ENCODE assay signal across 1 cellular context in the genomic region with DNA sequence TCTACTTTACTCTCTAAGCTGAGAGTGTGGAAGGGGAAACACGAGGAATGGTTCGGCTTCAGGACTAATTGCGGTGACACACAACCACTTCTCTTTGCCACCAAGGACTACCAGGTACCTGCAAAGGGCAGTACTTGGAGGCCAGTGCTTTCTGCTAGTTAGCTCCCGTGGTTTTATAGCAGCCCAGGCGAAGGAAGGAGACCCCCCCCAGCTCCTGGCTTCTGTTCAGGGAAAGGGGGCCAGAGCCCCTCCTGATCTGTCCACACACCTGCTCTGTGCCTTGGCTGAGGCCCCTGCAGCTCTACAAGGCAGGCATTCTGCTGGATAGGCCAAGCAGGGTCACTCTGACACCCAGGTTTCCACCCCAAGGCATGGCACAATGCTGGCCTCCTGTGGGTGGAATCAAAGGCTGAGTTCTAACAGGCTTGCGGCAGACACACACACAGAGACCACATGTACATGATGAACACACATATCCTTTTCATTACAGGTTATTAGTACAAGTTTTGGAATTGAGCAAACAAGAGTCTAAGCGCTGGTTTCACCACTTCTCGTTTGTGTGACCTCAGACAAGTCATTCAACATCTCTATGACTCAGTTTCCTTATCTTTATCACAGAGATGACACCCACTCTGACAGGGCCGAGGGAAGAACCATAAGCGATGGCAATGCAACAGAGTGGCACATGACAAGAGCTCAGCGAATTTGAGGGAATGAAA.
TF ChIP-seq lines count a peak whose summit lies in the region.

No MANE protein-coding gene starts in this region.

TF ChIP-seq in K562, 482 proteins besides CTCF, POLR2A, EP300 and RAD21 (continued from another document and continues in another):
- TF ChIP-seq, protein P1, sequence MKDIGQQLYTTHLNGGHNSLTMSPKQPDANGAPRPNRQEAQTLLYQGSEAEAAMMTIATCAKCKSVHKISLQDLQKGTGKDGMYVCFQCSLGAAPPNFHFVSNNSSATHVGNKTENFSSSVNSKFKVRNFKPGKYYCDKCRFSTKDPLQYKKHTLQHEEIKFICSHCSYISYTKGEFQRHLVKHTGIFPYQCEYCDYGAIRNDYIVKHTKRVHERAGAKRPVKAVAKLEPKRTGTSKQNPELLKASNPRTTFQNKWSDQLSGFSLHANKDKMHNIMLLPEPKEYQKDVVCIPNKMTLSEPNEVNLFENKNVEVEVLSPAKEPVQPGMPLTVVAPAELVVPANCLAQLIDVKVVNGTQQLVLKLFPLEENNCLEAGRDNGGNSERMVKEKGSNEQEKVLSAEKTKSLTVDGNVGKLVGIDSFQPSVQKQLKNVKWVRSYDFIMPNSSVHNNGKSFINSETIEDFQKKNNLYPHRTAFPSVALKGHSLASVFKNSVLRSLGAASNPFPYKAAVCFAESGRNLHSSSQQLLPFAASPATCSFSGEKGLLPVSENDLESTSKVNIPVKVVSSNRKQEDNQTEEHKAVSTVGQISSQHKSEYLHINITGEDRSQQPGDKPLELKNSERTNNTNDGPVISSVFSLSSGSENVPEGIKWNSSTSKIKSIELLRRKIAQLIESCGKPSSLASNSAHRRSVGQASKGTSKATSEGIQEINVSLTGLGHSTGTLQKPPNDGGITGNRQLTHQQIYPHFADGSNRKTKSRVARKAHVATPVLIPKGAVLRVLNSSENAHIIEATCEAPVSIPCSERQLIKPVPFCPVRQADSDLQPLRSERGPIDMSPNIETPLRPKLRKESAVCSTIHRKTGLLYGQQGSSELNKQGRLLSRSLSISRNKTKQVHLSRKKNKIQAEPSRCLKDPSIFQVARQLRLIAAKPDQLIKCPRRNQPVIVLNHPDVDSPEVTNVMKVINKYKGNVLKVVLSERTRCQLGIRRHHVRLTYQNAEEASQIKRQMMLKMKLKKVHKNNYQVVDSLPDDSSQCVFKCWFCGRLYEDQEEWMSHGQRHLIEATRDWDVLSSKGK (CRISPR knock-in tag; IDR thresholded peaks at IDR 0.05) = no peak
- TF ChIP-seq MCM7 (IDR thresholded peaks at IDR 0.05) = no peak
- TF ChIP-seq, protein P2, sequence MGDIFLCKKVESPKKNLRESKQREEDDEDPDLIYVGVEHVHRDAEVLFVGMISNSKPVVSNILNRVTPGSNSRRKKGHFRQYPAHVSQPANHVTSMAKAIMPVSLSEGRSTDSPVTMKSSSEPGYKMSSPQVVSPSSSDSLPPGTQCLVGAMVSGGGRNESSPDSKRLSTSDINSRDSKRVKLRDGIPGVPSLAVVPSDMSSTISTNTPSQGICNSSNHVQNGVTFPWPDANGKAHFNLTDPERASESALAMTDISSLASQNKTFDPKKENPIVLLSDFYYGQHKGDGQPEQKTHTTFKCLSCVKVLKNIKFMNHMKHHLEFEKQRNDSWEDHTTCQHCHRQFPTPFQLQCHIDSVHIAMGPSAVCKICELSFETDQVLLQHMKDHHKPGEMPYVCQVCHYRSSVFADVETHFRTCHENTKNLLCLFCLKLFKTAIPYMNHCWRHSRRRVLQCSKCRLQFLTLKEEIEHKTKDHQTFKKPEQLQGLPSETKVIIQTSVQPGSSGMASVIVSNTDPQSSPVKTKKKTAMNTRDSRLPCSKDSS (IDR thresholded peaks at IDR 0.05; ENCODE audit: low read depth, partially characterized antibody) = no peak
- 0 out of 2 replicates have a peak, but pooled peaks have one; percentile 42 for TF ChIP-seq HMG20A (CRISPR knock-in tag; conservative IDR thresholded peaks at IDR 0.05)
- TF ChIP-seq BRCA1 (IDR thresholded peaks at IDR 0.05) = no peak
- TF ChIP-seq BRCA1 (CRISPR knock-in tag; IDR thresholded peaks at IDR 0.05) = no peak
- TF ChIP-seq, protein P3, sequence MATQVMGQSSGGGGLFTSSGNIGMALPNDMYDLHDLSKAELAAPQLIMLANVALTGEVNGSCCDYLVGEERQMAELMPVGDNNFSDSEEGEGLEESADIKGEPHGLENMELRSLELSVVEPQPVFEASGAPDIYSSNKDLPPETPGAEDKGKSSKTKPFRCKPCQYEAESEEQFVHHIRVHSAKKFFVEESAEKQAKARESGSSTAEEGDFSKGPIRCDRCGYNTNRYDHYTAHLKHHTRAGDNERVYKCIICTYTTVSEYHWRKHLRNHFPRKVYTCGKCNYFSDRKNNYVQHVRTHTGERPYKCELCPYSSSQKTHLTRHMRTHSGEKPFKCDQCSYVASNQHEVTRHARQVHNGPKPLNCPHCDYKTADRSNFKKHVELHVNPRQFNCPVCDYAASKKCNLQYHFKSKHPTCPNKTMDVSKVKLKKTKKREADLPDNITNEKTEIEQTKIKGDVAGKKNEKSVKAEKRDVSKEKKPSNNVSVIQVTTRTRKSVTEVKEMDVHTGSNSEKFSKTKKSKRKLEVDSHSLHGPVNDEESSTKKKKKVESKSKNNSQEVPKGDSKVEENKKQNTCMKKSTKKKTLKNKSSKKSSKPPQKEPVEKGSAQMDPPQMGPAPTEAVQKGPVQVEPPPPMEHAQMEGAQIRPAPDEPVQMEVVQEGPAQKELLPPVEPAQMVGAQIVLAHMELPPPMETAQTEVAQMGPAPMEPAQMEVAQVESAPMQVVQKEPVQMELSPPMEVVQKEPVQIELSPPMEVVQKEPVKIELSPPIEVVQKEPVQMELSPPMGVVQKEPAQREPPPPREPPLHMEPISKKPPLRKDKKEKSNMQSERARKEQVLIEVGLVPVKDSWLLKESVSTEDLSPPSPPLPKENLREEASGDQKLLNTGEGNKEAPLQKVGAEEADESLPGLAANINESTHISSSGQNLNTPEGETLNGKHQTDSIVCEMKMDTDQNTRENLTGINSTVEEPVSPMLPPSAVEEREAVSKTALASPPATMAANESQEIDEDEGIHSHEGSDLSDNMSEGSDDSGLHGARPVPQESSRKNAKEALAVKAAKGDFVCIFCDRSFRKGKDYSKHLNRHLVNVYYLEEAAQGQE (CRISPR knock-in tag; IDR thresholded peaks at IDR 0.05; ENCODE audit: low read depth) = no peak
- no peak for TF ChIP-seq ZNF124 (CRISPR knock-in tag; IDR thresholded peaks at IDR 0.05)
- no peak for TF ChIP-seq FOXJ3 (CRISPR knock-in tag; IDR thresholded peaks at IDR 0.05)
- TF ChIP-seq, protein P4, sequence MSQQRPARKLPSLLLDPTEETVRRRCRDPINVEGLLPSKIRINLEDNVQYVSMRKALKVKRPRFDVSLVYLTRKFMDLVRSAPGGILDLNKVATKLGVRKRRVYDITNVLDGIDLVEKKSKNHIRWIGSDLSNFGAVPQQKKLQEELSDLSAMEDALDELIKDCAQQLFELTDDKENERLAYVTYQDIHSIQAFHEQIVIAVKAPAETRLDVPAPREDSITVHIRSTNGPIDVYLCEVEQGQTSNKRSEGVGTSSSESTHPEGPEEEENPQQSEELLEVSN (IDR thresholded peaks at IDR 0.05; ENCODE audit: borderline replicate concordance in 1 of 2, extremely low read depth in 1 of 2, insufficient read depth in 1 of 2, insufficient read length in 1 of 2, low read depth in 1 of 2, low read length in 1 of 2, poor library complexity in 1 of 2, severe bottlenecking in 1 of 2) = no peak
- TF ChIP-seq, protein P5, sequence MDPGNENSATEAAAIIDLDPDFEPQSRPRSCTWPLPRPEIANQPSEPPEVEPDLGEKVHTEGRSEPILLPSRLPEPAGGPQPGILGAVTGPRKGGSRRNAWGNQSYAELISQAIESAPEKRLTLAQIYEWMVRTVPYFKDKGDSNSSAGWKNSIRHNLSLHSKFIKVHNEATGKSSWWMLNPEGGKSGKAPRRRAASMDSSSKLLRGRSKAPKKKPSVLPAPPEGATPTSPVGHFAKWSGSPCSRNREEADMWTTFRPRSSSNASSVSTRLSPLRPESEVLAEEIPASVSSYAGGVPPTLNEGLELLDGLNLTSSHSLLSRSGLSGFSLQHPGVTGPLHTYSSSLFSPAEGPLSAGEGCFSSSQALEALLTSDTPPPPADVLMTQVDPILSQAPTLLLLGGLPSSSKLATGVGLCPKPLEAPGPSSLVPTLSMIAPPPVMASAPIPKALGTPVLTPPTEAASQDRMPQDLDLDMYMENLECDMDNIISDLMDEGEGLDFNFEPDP (CRISPR knock-in tag; IDR thresholded peaks at IDR 0.05) = peak; percentile 67; the same call in 1 of the 2 replicates
- no peak for TF ChIP-seq NFIX (CRISPR knock-in tag; IDR thresholded peaks at IDR 0.05; ENCODE audit: low read depth)
- TF ChIP-seq RBM22 (IDR thresholded peaks at IDR 0.05; ENCODE audit: low read depth, low read length, poor library complexity, severe bottlenecking) = no peak
- TF ChIP-seq CC2D1A (IDR thresholded peaks at IDR 0.05) = no peak
- TF ChIP-seq, protein P6, sequence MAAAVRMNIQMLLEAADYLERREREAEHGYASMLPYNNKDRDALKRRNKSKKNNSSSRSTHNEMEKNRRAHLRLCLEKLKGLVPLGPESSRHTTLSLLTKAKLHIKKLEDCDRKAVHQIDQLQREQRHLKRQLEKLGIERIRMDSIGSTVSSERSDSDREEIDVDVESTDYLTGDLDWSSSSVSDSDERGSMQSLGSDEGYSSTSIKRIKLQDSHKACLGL (CRISPR knock-in tag; IDR thresholded peaks at IDR 0.05; ENCODE audit: borderline replicate concordance, poor library complexity, severe bottlenecking) = no peak
- TF ChIP-seq, protein P7, sequence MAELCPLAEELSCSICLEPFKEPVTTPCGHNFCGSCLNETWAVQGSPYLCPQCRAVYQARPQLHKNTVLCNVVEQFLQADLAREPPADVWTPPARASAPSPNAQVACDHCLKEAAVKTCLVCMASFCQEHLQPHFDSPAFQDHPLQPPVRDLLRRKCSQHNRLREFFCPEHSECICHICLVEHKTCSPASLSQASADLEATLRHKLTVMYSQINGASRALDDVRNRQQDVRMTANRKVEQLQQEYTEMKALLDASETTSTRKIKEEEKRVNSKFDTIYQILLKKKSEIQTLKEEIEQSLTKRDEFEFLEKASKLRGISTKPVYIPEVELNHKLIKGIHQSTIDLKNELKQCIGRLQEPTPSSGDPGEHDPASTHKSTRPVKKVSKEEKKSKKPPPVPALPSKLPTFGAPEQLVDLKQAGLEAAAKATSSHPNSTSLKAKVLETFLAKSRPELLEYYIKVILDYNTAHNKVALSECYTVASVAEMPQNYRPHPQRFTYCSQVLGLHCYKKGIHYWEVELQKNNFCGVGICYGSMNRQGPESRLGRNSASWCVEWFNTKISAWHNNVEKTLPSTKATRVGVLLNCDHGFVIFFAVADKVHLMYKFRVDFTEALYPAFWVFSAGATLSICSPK (IDR thresholded peaks at IDR 0.05; ENCODE audit: borderline replicate concordance) = no peak
- no peak for TF ChIP-seq NR3C1 (CRISPR knock-in tag; IDR thresholded peaks at IDR 0.05)
- TF ChIP-seq BACH1 (tag; IDR thresholded peaks at IDR 0.05) = no peak
- no peak; the same call in 1 of the 2 replicates for TF ChIP-seq ZSCAN32 (CRISPR knock-in tag; IDR thresholded peaks at IDR 0.05)
- no peak for TF ChIP-seq STAG1 (CRISPR knock-in tag; IDR thresholded peaks at IDR 0.05; ENCODE audit: borderline replicate concordance)
- TF ChIP-seq JUND (IDR thresholded peaks at IDR 0.05; ENCODE audit: borderline replicate concordance, low read depth, low read length) = peak; percentile 84; the same call in 1 of the 2 replicates
- no peak for TF ChIP-seq JUND (tag; IDR thresholded peaks at IDR 0.05; ENCODE audit: borderline replicate concordance, low read depth, low read length)
- TF ChIP-seq XRCC4 (IDR thresholded peaks at IDR 0.05; ENCODE audit: extremely low read depth, insufficient read depth, insufficient read length) = no peak
- TF ChIP-seq, protein P8, sequence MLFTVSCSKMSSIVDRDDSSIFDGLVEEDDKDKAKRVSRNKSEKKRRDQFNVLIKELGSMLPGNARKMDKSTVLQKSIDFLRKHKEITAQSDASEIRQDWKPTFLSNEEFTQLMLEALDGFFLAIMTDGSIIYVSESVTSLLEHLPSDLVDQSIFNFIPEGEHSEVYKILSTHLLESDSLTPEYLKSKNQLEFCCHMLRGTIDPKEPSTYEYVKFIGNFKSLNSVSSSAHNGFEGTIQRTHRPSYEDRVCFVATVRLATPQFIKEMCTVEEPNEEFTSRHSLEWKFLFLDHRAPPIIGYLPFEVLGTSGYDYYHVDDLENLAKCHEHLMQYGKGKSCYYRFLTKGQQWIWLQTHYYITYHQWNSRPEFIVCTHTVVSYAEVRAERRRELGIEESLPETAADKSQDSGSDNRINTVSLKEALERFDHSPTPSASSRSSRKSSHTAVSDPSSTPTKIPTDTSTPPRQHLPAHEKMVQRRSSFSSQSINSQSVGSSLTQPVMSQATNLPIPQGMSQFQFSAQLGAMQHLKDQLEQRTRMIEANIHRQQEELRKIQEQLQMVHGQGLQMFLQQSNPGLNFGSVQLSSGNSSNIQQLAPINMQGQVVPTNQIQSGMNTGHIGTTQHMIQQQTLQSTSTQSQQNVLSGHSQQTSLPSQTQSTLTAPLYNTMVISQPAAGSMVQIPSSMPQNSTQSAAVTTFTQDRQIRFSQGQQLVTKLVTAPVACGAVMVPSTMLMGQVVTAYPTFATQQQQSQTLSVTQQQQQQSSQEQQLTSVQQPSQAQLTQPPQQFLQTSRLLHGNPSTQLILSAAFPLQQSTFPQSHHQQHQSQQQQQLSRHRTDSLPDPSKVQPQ (CRISPR knock-in tag; IDR thresholded peaks at IDR 0.05; ENCODE audit: borderline replicate concordance) = no peak
- no peak for TF ChIP-seq NEUROD1 (IDR thresholded peaks at IDR 0.05; ENCODE audit: borderline replicate concordance, low read depth, low read length, partially characterized antibody)
- TF ChIP-seq, protein P9, sequence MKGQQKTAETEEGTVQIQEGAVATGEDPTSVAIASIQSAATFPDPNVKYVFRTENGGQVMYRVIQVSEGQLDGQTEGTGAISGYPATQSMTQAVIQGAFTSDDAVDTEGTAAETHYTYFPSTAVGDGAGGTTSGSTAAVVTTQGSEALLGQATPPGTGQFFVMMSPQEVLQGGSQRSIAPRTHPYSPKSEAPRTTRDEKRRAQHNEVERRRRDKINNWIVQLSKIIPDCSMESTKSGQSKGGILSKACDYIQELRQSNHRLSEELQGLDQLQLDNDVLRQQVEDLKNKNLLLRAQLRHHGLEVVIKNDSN (CRISPR knock-in tag; IDR thresholded peaks at IDR 0.05) = no peak
- TF ChIP-seq ZNF134 (CRISPR knock-in tag; conservative IDR thresholded peaks at IDR 0.05) = no peak; the same call in 1 of the 2 replicates
- TF ChIP-seq HSF4 (CRISPR knock-in tag; IDR thresholded peaks at IDR 0.05; ENCODE audit: borderline replicate concordance) = no peak
- no peak for TF ChIP-seq ZNF507 (tag; conservative IDR thresholded peaks at IDR 0.05)
- TF ChIP-seq ZNF589 (CRISPR knock-in tag; IDR thresholded peaks at IDR 0.05; ENCODE audit: low read depth) = no peak
- TF ChIP-seq HNRNPUL1 (IDR thresholded peaks at IDR 0.05; ENCODE audit: low read length) = no peak
- no peak for TF ChIP-seq RBM15 (IDR thresholded peaks at IDR 0.05; ENCODE audit: insufficient read depth, low read length)
- no peak for TF ChIP-seq TAF7 (tag; IDR thresholded peaks at IDR 0.05)
- TF ChIP-seq, protein P10, sequence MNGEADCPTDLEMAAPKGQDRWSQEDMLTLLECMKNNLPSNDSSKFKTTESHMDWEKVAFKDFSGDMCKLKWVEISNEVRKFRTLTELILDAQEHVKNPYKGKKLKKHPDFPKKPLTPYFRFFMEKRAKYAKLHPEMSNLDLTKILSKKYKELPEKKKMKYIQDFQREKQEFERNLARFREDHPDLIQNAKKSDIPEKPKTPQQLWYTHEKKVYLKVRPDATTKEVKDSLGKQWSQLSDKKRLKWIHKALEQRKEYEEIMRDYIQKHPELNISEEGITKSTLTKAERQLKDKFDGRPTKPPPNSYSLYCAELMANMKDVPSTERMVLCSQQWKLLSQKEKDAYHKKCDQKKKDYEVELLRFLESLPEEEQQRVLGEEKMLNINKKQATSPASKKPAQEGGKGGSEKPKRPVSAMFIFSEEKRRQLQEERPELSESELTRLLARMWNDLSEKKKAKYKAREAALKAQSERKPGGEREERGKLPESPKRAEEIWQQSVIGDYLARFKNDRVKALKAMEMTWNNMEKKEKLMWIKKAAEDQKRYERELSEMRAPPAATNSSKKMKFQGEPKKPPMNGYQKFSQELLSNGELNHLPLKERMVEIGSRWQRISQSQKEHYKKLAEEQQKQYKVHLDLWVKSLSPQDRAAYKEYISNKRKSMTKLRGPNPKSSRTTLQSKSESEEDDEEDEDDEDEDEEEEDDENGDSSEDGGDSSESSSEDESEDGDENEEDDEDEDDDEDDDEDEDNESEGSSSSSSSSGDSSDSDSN (IDR thresholded peaks at IDR 0.05; ENCODE audit: borderline replicate concordance in 1 of 2, low read depth in 2 of 2, low read length in 2 of 2) = peak in 1 of 2 experiments; percentile 52; a peak in 1 of 4 replicates
